Comparison of ENCODE assay signal across 1 cellular context in the genomic region with DNA sequence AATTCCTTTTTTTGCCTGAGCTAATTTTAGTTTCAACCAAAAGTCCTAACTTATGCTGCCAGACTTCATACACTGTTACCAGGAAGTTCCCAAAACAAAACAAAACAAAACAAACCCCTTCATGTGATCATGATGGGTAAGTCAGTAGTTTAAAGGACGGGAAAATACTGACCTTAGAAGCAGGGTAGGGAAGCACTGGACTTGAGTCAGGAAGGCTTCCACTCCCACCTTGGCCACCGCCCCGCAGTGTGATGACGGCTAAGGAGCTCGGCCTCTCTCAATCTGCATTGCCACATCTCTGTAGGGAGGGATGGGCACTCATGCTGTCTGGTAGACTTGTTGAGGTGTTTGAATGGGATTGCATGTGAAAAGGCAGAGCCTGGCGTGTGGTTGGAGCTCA.
TF ChIP-seq lines count a peak whose summit lies in the region.

No MANE protein-coding gene starts in this region.

TF ChIP-seq in IMR-90, 13 proteins besides CTCF, POLR2A, EP300 and RAD21:
- no peak for TF ChIP-seq RCOR1 (IDR thresholded peaks at IDR 0.05; ENCODE audit: insufficient replicate concordance, low read length)
- TF ChIP-seq, protein P1, sequence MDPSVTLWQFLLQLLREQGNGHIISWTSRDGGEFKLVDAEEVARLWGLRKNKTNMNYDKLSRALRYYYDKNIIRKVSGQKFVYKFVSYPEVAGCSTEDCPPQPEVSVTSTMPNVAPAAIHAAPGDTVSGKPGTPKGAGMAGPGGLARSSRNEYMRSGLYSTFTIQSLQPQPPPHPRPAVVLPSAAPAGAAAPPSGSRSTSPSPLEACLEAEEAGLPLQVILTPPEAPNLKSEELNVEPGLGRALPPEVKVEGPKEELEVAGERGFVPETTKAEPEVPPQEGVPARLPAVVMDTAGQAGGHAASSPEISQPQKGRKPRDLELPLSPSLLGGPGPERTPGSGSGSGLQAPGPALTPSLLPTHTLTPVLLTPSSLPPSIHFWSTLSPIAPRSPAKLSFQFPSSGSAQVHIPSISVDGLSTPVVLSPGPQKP (IDR thresholded peaks at IDR 0.05; ENCODE audit: borderline replicate concordance, low read depth, low read length), result no peak
- no peak for TF ChIP-seq NFE2L2 (IDR thresholded peaks at IDR 0.05; ENCODE audit: low read depth, low read length)
- TF ChIP-seq CEBPB (IDR thresholded peaks at IDR 0.05; ENCODE audit: low read depth, low read length), result peak; percentile 46
